ENCODE assay signal across 18 cellular contexts in the genomic region with DNA sequence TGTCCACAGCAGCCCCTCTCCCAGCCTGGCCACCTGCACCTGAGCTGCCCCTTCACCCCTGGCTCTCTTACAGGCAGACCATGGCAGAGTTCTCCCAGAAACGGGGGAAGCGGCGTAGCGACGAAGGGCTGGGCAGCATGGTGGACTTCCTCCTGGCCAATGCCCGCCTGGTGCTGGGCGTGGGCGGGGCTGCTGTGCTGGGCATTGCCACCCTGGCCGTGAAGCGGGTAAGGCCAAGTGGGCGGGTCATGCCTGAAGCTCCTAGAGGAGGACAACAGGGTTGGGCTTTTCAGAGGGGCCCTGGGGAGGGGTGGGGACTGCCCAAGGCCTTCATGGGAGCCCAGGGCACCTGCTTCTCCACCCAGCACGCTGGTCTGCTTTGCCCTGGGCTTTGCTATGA. TPM values are rescaled to one million over a fixed set of nuclear protein-coding genes. Genes with fewer than 3 reads are reported as not detected.
DNase-seq lines count a peak whose midpoint lies in the region; ATAC-seq, FAIRE-seq and TF ChIP-seq lines count a peak whose summit lies in the region.
"Had no signal": no experiment of that assay in that cellular context is flagged by ENCODE, and none has a peak within 500 bp of the region (broad histone marks: within the 10 kb centered on the region; RNA-seq: fewer than 3 reads in every experiment).

No MANE protein-coding gene starts in this region.

- H3K4me1 ChIP-seq in RWPE2 (ENCODE audit: insufficient read depth, poor library complexity, severe bottlenecking) (peaks cover 14% of the 10 kb centered on the region), kidney (ENCODE audit: control insufficient read depth in 1 of 2, insufficient read depth in 1 of 2, low read depth in 1 of 2, low read length in 2 of 2) (peaks cover 13 to 26% of the 10 kb centered on the region in 2 donors), parathyroid adenoma (peaks cover 17% of the 10 kb centered on the region), prostate gland (replicated peaks) (peaks cover 3% of the 10 kb centered on the region)

- DNase-seq in CD1c-positive myeloid dendritic cell (ENCODE audit: extremely low spot score), result peak; percentile 37
- DNase-seq in RWPE2 (ENCODE audit: low spot score), result peak; percentile 66
- DNase-seq in kidney, result peak; percentile 80
- no peak for DNase-seq in anterior cingulate cortex (lab: John Stamatoyannopoulos, UW)
- DNase-seq in prostate gland (ENCODE audit: low spot score), result no peak
- DNase-seq: activated CD4-positive, alpha-beta T cell treated with anti-CD3 and anti-CD28 coated beads, Interleukin-2, amount 50 U/mL, for 1 hour; activated CD8-positive, alpha-beta memory T cell treated with anti-CD3 and anti-CD28 coated beads, Interleukin-2, amount 50 U/mL, for 4 hours; activated effector memory CD4-positive, alpha-beta T cell treated with anti-CD3 and anti-CD28 coated beads, Interleukin-2, amount 50 U/mL, for 16 hours; caudate nucleus; NCI-H510A treated with DMSO at 0.1 percent for 48 hours; SHP77 treated with DMSO at 0.1 percent for 48 hours; stimulated activated CD4-positive, alpha-beta T cell treated with anti-CD3 and anti-CD28 coated beads, Interleukin-4, amount 100 ng/mL, for 24 hours had no signal

- H3K27ac ChIP-seq in RWPE2 (ENCODE audit: poor library complexity, severe bottlenecking), result no peak overlapping the region
- H3K27ac ChIP-seq in kidney (ENCODE audit: low read depth in 2 of 2, low read length in 2 of 2), result peak overlapping the region; percentile 16 to 97
- H3K27ac ChIP-seq in parathyroid adenoma, result peak overlapping the region; percentile 97
- no peak overlapping the region for H3K27ac ChIP-seq in prostate gland

- TF ChIP-seq CTCF in RWPE2 (IDR thresholded peaks at IDR 0.05; ENCODE audit: poor library complexity, severe bottlenecking) (no peak), kidney (IDR thresholded peaks at IDR 0.05; ENCODE audit: borderline replicate concordance, extremely low read depth, insufficient read depth) (no peak), parathyroid adenoma (IDR thresholded peaks at IDR 0.05) (no peak), prostate gland (IDR thresholded peaks at IDR 0.05) (no peak)

- no peak for TF ChIP-seq POLR2A in prostate gland (IDR thresholded peaks at IDR 0.05)

- FAIRE-seq in kidney (lab: Jason Lieb, UNC), result no peak
- FAIRE-seq: GM18507 had no signal

- H3K27me3 ChIP-seq in RWPE2 (ENCODE audit: insufficient read depth, poor library complexity, severe bottlenecking) (no peaks in the 10 kb centered on the region), parathyroid adenoma (ENCODE audit: control insufficient read depth, insufficient read depth, low read length) (no peaks in the 10 kb centered on the region), prostate gland (replicated peaks; ENCODE audit: insufficient read depth) (no peaks in the 10 kb centered on the region)

- H3K9ac ChIP-seq in kidney (ENCODE audit: low read length in 2 of 2) (peak overlapping the region in 1 of 2 donors; percentile 99), parathyroid adenoma (no peak overlapping the region)

- H3K79me2 ChIP-seq in parathyroid adenoma, result peaks cover 25% of the 10 kb centered on the region

- no peak for ATAC-seq in RWPE2 (ENCODE audit: low read depth)
- no peak for ATAC-seq in HG03159 (IDR thresholded peaks at IDR 0.05; ENCODE audit: unreplicated experiment)
- ATAC-seq in GM18502 (IDR thresholded peaks at IDR 0.05; ENCODE audit: poor library complexity, unreplicated experiment), result no peak

- 83% methylated on average over 12 of the region's 12 CpGs for WGBS in prostate gland

- no peak overlapping the region for H3K4me3 ChIP-seq in RWPE2 (ENCODE audit: severe bottlenecking)
- no peak overlapping the region for H3K4me3 ChIP-seq in kidney (ENCODE audit: low read length in 2 of 2)
- no peak overlapping the region for H3K4me3 ChIP-seq in parathyroid adenoma (ENCODE audit: low read depth, low read length)
- H3K4me3 ChIP-seq in prostate gland, result no peak overlapping the region
- H3K4me3 ChIP-seq: GM23248, smooth muscle cell had no signal

- intact Hi-C loops in kidney (cut with DNase I), result no loop called here
- intact Hi-C loops in prostate gland (cut with DNase I), result no loop called here

- H3K36me3 ChIP-seq in RWPE2 (ENCODE audit: low read depth), result peaks cover 22% of the 10 kb centered on the region
- peaks cover 8 to 28% of the 10 kb centered on the region in 2 donors for H3K36me3 ChIP-seq in kidney (ENCODE audit: control insufficient read depth in 1 of 2, insufficient read depth in 2 of 2, low read length in 2 of 2)
- H3K36me3 ChIP-seq in parathyroid adenoma (ENCODE audit: control insufficient read depth, insufficient read depth, low read length), result no peaks in the 10 kb centered on the region
- H3K36me3 ChIP-seq in prostate gland, result peaks cover 11 to 19% of the 10 kb centered on the region in 2 donors

- H3K4me2 ChIP-seq in parathyroid adenoma (ENCODE audit: low read length), result no peak overlapping the region

- no peaks in the 10 kb centered on the region for H3K9me3 ChIP-seq in RWPE2 (ENCODE audit: severe bottlenecking)
- no peaks in the 10 kb centered on the region for H3K9me3 ChIP-seq in kidney (ENCODE audit: control insufficient read depth in 1 of 2, low read length in 2 of 2)
- no peaks in the 10 kb centered on the region for H3K9me3 ChIP-seq in parathyroid adenoma (ENCODE audit: control insufficient read depth, low read length)
- no peaks in the 10 kb centered on the region for H3K9me3 ChIP-seq in prostate gland

- no peak overlapping the region for H2AFZ ChIP-seq in parathyroid adenoma
- H2AFZ ChIP-seq: GM23248 had no signal

RNA-seq across cellular contexts. Expression of a gene that starts 2.2 kb away (rescaled TPM):
- total RNA-seq in kidney (25.3 TPM), prostate gland (10 to 100 TPM; 22.3 to 28.7 TPM)
- polyA plus RNA-seq in kidney (ENCODE audit: insufficient read depth, low read depth, low replicate concordance), result 19.3 TPM

RNA-seq across cellular contexts. Expression of a gene that starts 4.1 kb away (rescaled TPM):
- total RNA-seq in kidney, result 301 TPM
- 139 TPM for polyA plus RNA-seq in kidney (ENCODE audit: insufficient read depth, low read depth, low replicate concordance)
- 100 to 1,000 TPM; 280 to 347 TPM for total RNA-seq in prostate gland

RNA-seq across cellular contexts. Expression of a gene that starts 37.2 kb away (rescaled TPM):
- total RNA-seq in kidney (13.7 TPM), prostate gland (10 to 100 TPM; 17.7 to 33.5 TPM)
- polyA plus RNA-seq in kidney (ENCODE audit: insufficient read depth, low read depth, low replicate concordance), result 8.0 TPM

RNA-seq across cellular contexts. Expression of a gene that starts 52.2 kb away (rescaled TPM):
- total RNA-seq in kidney (30.3 TPM), prostate gland (10 to 100 TPM; 18.4 to 37.1 TPM)
- polyA plus RNA-seq in kidney (ENCODE audit: insufficient read depth, low read depth, low replicate concordance), result 7.9 TPM

RNA-seq across cellular contexts. Expression of a gene that starts 52.5 kb away (rescaled TPM):
- 22.4 TPM for total RNA-seq in kidney
- 3.1 TPM for polyA plus RNA-seq in kidney (ENCODE audit: insufficient read depth, low read depth, low replicate concordance)
- 10 to 100 TPM; 19.0 to 25.3 TPM for total RNA-seq in prostate gland

Comparison
In these comparisons a context has a peak if more than half of its experiments do, and no peak if none do; other contexts are left out.
1. DNase-seq: peak in CD1c-positive myeloid dendritic cell (single experiment), RWPE2 (single experiment) and kidney (single experiment); none in anterior cingulate cortex (0 of 58) and prostate gland (single experiment).
2. H3K27ac ChIP-seq: peak in kidney (2 of 2) and parathyroid adenoma (single experiment); none in RWPE2 (single experiment) and prostate gland (0 of 2).